ENCODE assay signal across 8 cellular contexts in the genomic region with DNA sequence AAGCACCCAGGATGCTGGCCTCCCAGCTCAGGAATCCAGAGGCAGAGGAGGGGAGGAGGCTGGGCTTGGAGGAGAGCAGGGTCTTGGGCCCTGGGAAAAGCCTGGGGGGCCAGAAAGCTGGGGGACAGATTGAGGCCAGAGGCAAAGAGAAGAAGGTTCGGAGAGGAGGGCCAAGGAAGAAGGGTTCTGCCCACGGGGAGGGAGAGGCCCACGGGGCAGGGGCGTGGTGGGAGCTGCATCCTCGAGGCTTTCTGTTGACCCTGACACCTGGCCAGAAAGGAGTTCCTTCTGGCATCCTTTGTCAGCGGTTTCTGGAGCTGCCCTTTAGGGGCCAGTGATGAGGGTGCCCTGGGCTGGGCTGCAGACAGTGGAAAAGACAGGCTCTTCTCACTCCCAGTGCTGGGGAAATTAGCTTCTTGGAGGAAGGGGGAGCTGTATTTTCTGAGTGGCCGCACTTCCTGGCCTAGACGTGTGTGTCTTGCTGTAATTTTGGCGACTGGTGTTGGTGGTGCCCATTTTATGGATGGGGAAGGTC.
DNase-seq lines count a peak whose midpoint lies in the region; ATAC-seq and TF ChIP-seq lines count a peak whose summit lies in the region.

No MANE protein-coding gene starts in this region.

- TF ChIP-seq CTCF in VCaP (conservative IDR thresholded peaks at IDR 0.05) (no peak), esophagus squamous epithelium (IDR thresholded peaks at IDR 0.05) (no peak), gastrocnemius medialis (IDR thresholded peaks at IDR 0.05 in 4 of 5, conservative IDR thresholded peaks at IDR 0.05 in 1 of 5) (no peak)

- 21 to 44% methylated on average over 6 to 9 of the region's 9 CpGs for WGBS in esophagus squamous epithelium, 2 donors

- H3K9me3 ChIP-seq in esophagus squamous epithelium (no peaks in the 10 kb centered on the region), gastrocnemius medialis (no peaks in the 10 kb centered on the region)

- H3K36me3 ChIP-seq in esophagus squamous epithelium (peaks cover 0 to 6% (median 0%) of the 10 kb centered on the region in 3 donors), gastrocnemius medialis (no peaks in the 10 kb centered on the region)

- no peak for DNase-seq in esophagus squamous epithelium (lab: John Stamatoyannopoulos, UW)
- no peak for DNase-seq in gastrocnemius medialis
- no peak for DNase-seq in stimulated activated CD8-positive, alpha-beta memory T cell treated with anti-CD3 and anti-CD28 coated beads, Interleukin-4, amount 100 ng/mL, for 48 hours
- DNase-seq in SHP77 treated with DMSO at 0.1 percent for 48 hours (lab: John Stamatoyannopoulos, UW): no peak
- DNase-seq in erythroblast (lab: John Stamatoyannopoulos, UW): no peak

- ATAC-seq in gastrocnemius medialis: no peak
- no peak for ATAC-seq in HG03095 (IDR thresholded peaks at IDR 0.05; ENCODE audit: unreplicated experiment)

- intact Hi-C loops in esophagus squamous epithelium (cut with DNase I): no loop called here
- intact Hi-C loops in gastrocnemius medialis (cut with DNase I; ENCODE audit: low total_unique reads): no loop called here

- TF ChIP-seq POLR2A in esophagus squamous epithelium (IDR thresholded peaks at IDR 0.05) (no peak), gastrocnemius medialis (IDR thresholded peaks at IDR 0.05) (no peak), erythroblast (IDR thresholded peaks at IDR 0.05; ENCODE audit: low read length) (no peak)

- H3K4me1 ChIP-seq in esophagus squamous epithelium: peaks cover 81 to 97% (median 83%) of the 10 kb centered on the region in 3 donors
- peaks cover 56 to 57% of the 10 kb centered on the region in 2 donors for H3K4me1 ChIP-seq in gastrocnemius medialis

- H3K27me3 ChIP-seq in esophagus squamous epithelium (no peaks in the 10 kb centered on the region), gastrocnemius medialis (no peaks in the 10 kb centered on the region)

- peak overlapping the region; percentile 71; the same call in 1 of the 2 replicates for H3K4me3 ChIP-seq in GM08714 (ENCODE audit: low read length)
- H3K4me3 ChIP-seq in esophagus squamous epithelium: peak overlapping the region in 2 of 4 donors; percentile 58 to 67
- H3K4me3 ChIP-seq in gastrocnemius medialis: no peak overlapping the region

- H3K27ac ChIP-seq in VCaP: peak overlapping the region; percentile 97
- peak overlapping the region; percentile 84 to 94 (median 91) for H3K27ac ChIP-seq in esophagus squamous epithelium
- H3K27ac ChIP-seq in gastrocnemius medialis: peak overlapping the region; percentile 64 to 76 (median 68)

- in situ Hi-C loops in gastrocnemius medialis (cut with MboI; ENCODE audit: low sequenced_read_pairs in 4 of 4): no loop called here
